In genomic region chrX:66756717-66757116, GRCh38 we compare ENCODE assay signal across 27 cellular contexts.
DNase-seq lines count a peak whose midpoint lies in the region; ATAC-seq, FAIRE-seq and TF ChIP-seq lines count a peak whose summit lies in the region.
"Had no signal": no experiment of that assay in that cellular context is flagged by ENCODE, and none has a peak within 500 bp of the region (broad histone marks: within the 10 kb centered on the region; RNA-seq: fewer than 3 reads in every experiment).

No MANE protein-coding gene starts in this region.

- TF ChIP-seq CTCF in astrocyte (IDR thresholded peaks at IDR 0.05; ENCODE audit: insufficient read depth, low read depth, low read length) = no peak
- TF ChIP-seq CTCF in HepG2 (CRISPR knock-in tag; IDR thresholded peaks at IDR 0.05) = no peak

- ATAC-seq in GM18511 (IDR thresholded peaks at IDR 0.05; ENCODE audit: unreplicated experiment) (peak; percentile 55), GM21717 (IDR thresholded peaks at IDR 0.05; ENCODE audit: unreplicated experiment) (peak; percentile 73), HG03159 (IDR thresholded peaks at IDR 0.05; ENCODE audit: unreplicated experiment) (peak; percentile 71), GM21447 (IDR thresholded peaks at IDR 0.05; ENCODE audit: unreplicated experiment) (no peak), HepG2 (no peak)

- BruUV-seq in HepG2 (replicated peaks; lab: Mats Ljungman, UMichigan) = no TSS peak

- H3K9me3 Mint-ChIP-seq in astrocyte (ENCODE audit: unreplicated experiment) = no peaks in the 10 kb centered on the region
- H3K9me3 Mint-ChIP-seq: activated naive CD4-positive, alpha-beta T cell treated with anti-CD3 and anti-CD28 coated beads, Interleukin-2, amount 10 ng/mL, durations not matched to agents 7 days and 5 days; activated T-cell treated with anti-CD3 and anti-CD28 coated beads, Interleukin-2, amount 50 U/mL, for 24 hours had no signal

- H3K4me3 ChIP-seq in astrocyte (ENCODE audit: insufficient read depth, low read depth, low read length) (no peak overlapping the region), HepG2 (replicated peaks in 1 of 3; ENCODE audit: insufficient read depth in 1 of 3, low read depth in 2 of 3, low read length in 3 of 3) (no peak overlapping the region)
- H3K4me3 ChIP-seq: cardiac muscle cell, HAP-1, lung, prostate gland had no signal

- intact Hi-C loops in HepG2 (cut with micrococcal nuclease; ENCODE audit: unreplicated experiment) = no loop called here

- TF ChIP-seq RAD21 in HepG2 (CRISPR knock-in tag; IDR thresholded peaks at IDR 0.05) = no peak

- no peaks in the 10 kb centered on the region for H3K4me1 Mint-ChIP-seq in astrocyte (ENCODE audit: low read depth, unreplicated experiment)
- H3K4me1 Mint-ChIP-seq: activated naive CD4-positive, alpha-beta T cell treated with anti-CD3 and anti-CD28 coated beads, Interleukin-2, amount 10 ng/mL, durations not matched to agents 7 days and 5 days had no signal

- TF ChIP-seq EP300 in HepG2 (IDR thresholded peaks at IDR 0.05; ENCODE audit: low read depth in 2 of 2, low read length in 2 of 2) = no peak
- no peak for TF ChIP-seq EP300 in HepG2 (CRISPR knock-in tag; IDR thresholded peaks at IDR 0.05; ENCODE audit: borderline replicate concordance)

- no peaks in the 10 kb centered on the region for H3K9me3 ChIP-seq in astrocyte (ENCODE audit: insufficient read depth, low read depth, low read length)
- no peaks in the 10 kb centered on the region for H3K9me3 ChIP-seq in HepG2 (ENCODE audit: low read length)
- H3K9me3 ChIP-seq: HAP-1, prostate gland had no signal

- H3K9ac ChIP-seq in astrocyte (ENCODE audit: low read length) (no peak overlapping the region), HepG2 (ENCODE audit: insufficient read depth, low read depth, low read length) (no peak overlapping the region)

- CTCF ChIA-PET in HepG2 (lab: Yijun Ruan, JAX; ENCODE audit: low intra/inter-chr PET ratio, low total read pairs) = no interaction called here

- H3K4me2 ChIP-seq in astrocyte (ENCODE audit: low read length) = no peak overlapping the region
- H3K4me2 ChIP-seq in HepG2 (ENCODE audit: low read depth, low read length) = no peak overlapping the region

- peak; percentile 85 for FAIRE-seq in astrocyte (lab: Jason Lieb, UNC)
- no peak for FAIRE-seq in HepG2 (lab: Jason Lieb, UNC)
- FAIRE-seq: endometrium, keratinocyte had no signal

- no peaks in the 10 kb centered on the region for H3K4me1 ChIP-seq in astrocyte (ENCODE audit: insufficient read depth, low read length)
- no peaks in the 10 kb centered on the region for H3K4me1 ChIP-seq in HepG2 (ENCODE audit: insufficient read depth, low read length)
- H3K4me1 ChIP-seq: HAP-1, prostate gland had no signal

- in situ Hi-C loops in HepG2 (cut with HindIII; ENCODE audit: extremely low pct_ligation_motif_present, low pct_unique_long_range_greater_than_20kb) = no loop called here

- no peak overlapping the region for H2AFZ ChIP-seq in astrocyte (ENCODE audit: low read depth, low read length)
- no peak overlapping the region for H2AFZ ChIP-seq in HepG2 (ENCODE audit: low read length)

- H3K27ac Mint-ChIP-seq in astrocyte (ENCODE audit: unreplicated experiment) = no peak overlapping the region
- H3K27ac Mint-ChIP-seq: activated naive CD4-positive, alpha-beta T cell treated with anti-CD3 and anti-CD28 coated beads, Interleukin-2, amount 10 ng/mL, durations not matched to agents 7 days and 5 days; activated T-cell treated with anti-CD3 and anti-CD28 coated beads, Interleukin-2, amount 50 U/mL, for 24 hours had no signal

- H3K36me3 ChIP-seq in astrocyte (ENCODE audit: insufficient read depth, low read length) (no peaks in the 10 kb centered on the region), HepG2 (replicated peaks in 1 of 2; ENCODE audit: control insufficient read depth in 1 of 2, insufficient read depth in 2 of 2, low read length in 2 of 2) (no peaks in the 10 kb centered on the region)
- H3K36me3 ChIP-seq: cardiac muscle cell, HAP-1, prostate gland had no signal

- H3K4me3 Mint-ChIP-seq in astrocyte (ENCODE audit: unreplicated experiment) = no peak overlapping the region
- H3K4me3 Mint-ChIP-seq: activated naive CD4-positive, alpha-beta T cell treated with anti-CD3 and anti-CD28 coated beads, Interleukin-2, amount 10 ng/mL, durations not matched to agents 7 days and 5 days; activated T-cell treated with anti-CD3 and anti-CD28 coated beads, Interleukin-2, amount 50 U/mL, for 24 hours had no signal

- WGBS in HepG2 (ENCODE audit: low lambda C conversion rate) = 0% methylated on average over 1 of the region's 1 CpG

- no peaks in the 10 kb centered on the region for H3K27me3 ChIP-seq in astrocyte (ENCODE audit: insufficient read depth, low read length)
- H3K27me3 ChIP-seq in HepG2 (ENCODE audit: control insufficient read depth in 1 of 2, insufficient read depth in 2 of 2, low read length in 2 of 2) = no peaks in the 10 kb centered on the region
- H3K27me3 ChIP-seq: cardiac muscle cell had no signal

- H3K27ac ChIP-seq in astrocyte (ENCODE audit: low read depth, low read length) = no peak overlapping the region
- H3K27ac ChIP-seq in HepG2 (ENCODE audit: extremely low read length, insufficient read depth, low read length) = no peak overlapping the region
- H3K27ac ChIP-seq: cardiac muscle cell, prostate gland had no signal

- H3K27me3 Mint-ChIP-seq in astrocyte (ENCODE audit: low read depth, unreplicated experiment) = no peaks in the 10 kb centered on the region
- H3K27me3 Mint-ChIP-seq: activated naive CD4-positive, alpha-beta T cell treated with anti-CD3 and anti-CD28 coated beads, Interleukin-2, amount 10 ng/mL, durations not matched to agents 7 days and 5 days had no signal

- H4K20me1 ChIP-seq in astrocyte (ENCODE audit: insufficient read depth, low read length) (no peaks in the 10 kb centered on the region), HepG2 (ENCODE audit: insufficient read depth, low read length) (no peaks in the 10 kb centered on the region)

- no peak for TF ChIP-seq POLR2A in HepG2 (IDR thresholded peaks at IDR 0.05; ENCODE audit: insufficient read depth in 1 of 2, low read depth in 2 of 2, low read length in 2 of 2)

- POLR2A ChIA-PET in HepG2 (lab: Yijun Ruan, JAX) = no interaction called here

- no peak for DNase-seq in astrocyte (ENCODE audit: low read depth)
- no peak for DNase-seq in activated gamma-delta T cell (lab: John Stamatoyannopoulos, UW)
- DNase-seq in DMS 273 treated with DMSO at 0.1 percent for 48 hours (lab: John Stamatoyannopoulos, UW) = no peak
- no peak for DNase-seq in HepG2 (ENCODE audit: low spot score)
- DNase-seq: activated CD4-positive, CD25-positive, alpha-beta regulatory T cell treated with anti-CD3 and anti-CD28 coated beads, Interleukin-2, amount 50 U/mL, for 72 hours; activated CD8-positive, alpha-beta memory T cell treated with anti-CD3 and anti-CD28 coated beads for 24 hours; activated naive CD4-positive, alpha-beta T cell treated with anti-CD3 and anti-CD28 coated beads, Interleukin-2, amount 10 ng/mL, durations not matched to agents 7 days and 5 days; activated T-cell treated with anti-CD3 and anti-CD28 coated beads, Interleukin-2, amount 50 U/mL, for 24 hours; amygdala; COR-L47; DND-41; IMR-90; NCI-H1105 treated with DMSO at 0.1 percent for 48 hours; NCI-H510A; NK-92 treated with Interleukin-12 subunit alpha and Interleukin-12 subunit beta, amount 100 ng/mL, for 24 hours; SHP77 treated with DMSO at 0.1 percent for 48 hours; substantia nigra had no signal

- no peaks in the 10 kb centered on the region for H3K36me3 Mint-ChIP-seq in astrocyte (ENCODE audit: low read depth, unreplicated experiment)
- H3K36me3 Mint-ChIP-seq: activated naive CD4-positive, alpha-beta T cell treated with anti-CD3 and anti-CD28 coated beads, Interleukin-2, amount 10 ng/mL, durations not matched to agents 7 days and 5 days had no signal

- no peaks in the 10 kb centered on the region for H3K79me2 ChIP-seq in astrocyte (ENCODE audit: insufficient read depth, low read length)
- no peaks in the 10 kb centered on the region for H3K79me2 ChIP-seq in HepG2 (ENCODE audit: insufficient read depth, low read length)

TF ChIP-seq in HepG2, 621 proteins besides CTCF, POLR2A, EP300 and RAD21:
- TF ChIP-seq PHF20 (CRISPR knock-in tag; IDR thresholded peaks at IDR 0.05) (no peak), BORCS8-MEF2B (CRISPR knock-in tag; IDR thresholded peaks at IDR 0.05) (no peak), ZNF614 (CRISPR knock-in tag; IDR thresholded peaks at IDR 0.05; ENCODE audit: borderline replicate concordance) (no peak), SAP130 (CRISPR knock-in tag; IDR thresholded peaks at IDR 0.05; ENCODE audit: low read depth) (no peak), ZNF598 (CRISPR knock-in tag; IDR thresholded peaks at IDR 0.05; ENCODE audit: borderline replicate concordance) (no peak)

Comparison
In these comparisons a context has a peak if more than half of its experiments do, and no peak if none do; other contexts are left out.
1. ATAC-seq: peak in GM18511 (single experiment), GM21717 (single experiment) and HG03159 (single experiment); none in GM21447 (single experiment) and HepG2 (single experiment).